Comparison of ENCODE assay signal across 8 cellular contexts in the genomic region with DNA sequence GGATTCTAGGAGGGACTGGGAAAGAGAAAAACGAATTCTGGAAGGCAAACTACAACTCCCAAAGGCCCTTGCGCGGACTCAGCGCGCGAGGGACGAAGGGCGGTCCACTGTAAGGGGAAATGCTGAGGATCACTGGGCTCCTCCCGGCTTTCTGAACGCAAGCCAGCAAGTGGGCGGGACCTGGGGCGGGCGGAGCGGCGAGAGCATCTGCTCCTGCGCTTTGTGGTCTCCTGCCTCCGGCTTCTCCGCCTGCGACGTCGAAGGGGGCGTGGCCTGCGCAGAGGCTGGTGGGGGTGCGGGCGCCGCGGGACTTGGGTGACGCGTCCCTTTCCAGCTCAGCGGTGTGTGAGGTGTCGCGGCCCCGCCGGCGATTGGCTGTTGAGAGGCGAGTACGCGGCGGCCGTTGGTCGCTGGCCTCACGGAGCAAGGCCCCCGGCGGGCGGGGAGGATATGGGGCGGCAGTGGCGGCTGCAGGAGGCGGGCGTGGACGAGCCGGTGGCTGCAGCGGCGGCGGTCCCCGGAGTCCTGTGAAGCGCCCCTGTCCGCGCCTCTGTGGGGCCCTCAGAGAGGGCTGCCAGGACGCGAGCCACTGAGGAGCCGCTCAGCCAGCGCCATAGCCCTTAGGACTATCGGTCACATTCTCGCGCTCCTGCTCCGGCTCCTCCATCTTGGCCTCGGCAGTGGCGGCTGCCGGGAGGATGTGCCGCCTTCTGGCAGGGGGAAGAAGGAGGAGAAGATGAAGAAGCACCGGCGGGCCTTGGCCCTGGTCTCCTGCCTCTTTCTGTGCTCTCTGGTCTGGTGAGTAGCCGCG. TPM values are rescaled to one million over a fixed set of nuclear protein-coding genes. Genes with fewer than 3 reads are reported as not detected.
A peak's percentile ranks its signal among the peaks of the same experiment; 100 is the strongest.
DNase-seq lines count a peak whose midpoint lies in the region; ATAC-seq, FAIRE-seq and TF ChIP-seq lines count a peak whose summit lies in the region.

A gene with protein sequence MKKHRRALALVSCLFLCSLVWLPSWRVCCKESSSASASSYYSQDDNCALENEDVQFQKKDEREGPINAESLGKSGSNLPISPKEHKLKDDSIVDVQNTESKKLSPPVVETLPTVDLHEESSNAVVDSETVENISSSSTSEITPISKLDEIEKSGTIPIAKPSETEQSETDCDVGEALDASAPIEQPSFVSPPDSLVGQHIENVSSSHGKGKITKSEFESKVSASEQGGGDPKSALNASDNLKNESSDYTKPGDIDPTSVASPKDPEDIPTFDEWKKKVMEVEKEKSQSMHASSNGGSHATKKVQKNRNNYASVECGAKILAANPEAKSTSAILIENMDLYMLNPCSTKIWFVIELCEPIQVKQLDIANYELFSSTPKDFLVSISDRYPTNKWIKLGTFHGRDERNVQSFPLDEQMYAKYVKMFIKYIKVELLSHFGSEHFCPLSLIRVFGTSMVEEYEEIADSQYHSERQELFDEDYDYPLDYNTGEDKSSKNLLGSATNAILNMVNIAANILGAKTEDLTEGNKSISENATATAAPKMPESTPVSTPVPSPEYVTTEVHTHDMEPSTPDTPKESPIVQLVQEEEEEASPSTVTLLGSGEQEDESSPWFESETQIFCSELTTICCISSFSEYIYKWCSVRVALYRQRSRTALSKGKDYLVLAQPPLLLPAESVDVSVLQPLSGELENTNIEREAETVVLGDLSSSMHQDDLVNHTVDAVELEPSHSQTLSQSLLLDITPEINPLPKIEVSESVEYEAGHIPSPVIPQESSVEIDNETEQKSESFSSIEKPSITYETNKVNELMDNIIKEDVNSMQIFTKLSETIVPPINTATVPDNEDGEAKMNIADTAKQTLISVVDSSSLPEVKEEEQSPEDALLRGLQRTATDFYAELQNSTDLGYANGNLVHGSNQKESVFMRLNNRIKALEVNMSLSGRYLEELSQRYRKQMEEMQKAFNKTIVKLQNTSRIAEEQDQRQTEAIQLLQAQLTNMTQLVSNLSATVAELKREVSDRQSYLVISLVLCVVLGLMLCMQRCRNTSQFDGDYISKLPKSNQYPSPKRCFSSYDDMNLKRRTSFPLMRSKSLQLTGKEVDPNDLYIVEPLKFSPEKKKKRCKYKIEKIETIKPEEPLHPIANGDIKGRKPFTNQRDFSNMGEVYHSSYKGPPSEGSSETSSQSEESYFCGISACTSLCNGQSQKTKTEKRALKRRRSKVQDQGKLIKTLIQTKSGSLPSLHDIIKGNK (N-terminal part only) (plus strand): TSS at position 451 of the 811 bp plus-strand sequence. CDS start 286 bp downstream, at position 737.

- DNase-seq in ACHN (peak; percentile 99), NCI-H2227 (lab: John Stamatoyannopoulos, UW; ENCODE audit: unreplicated experiment) (peak; percentile 99), WERI-Rb-1 (peak; percentile 100), mammary epithelial cell (peak; percentile 100), small intestine (peak; percentile 99)

- peak; percentile 82 for ATAC-seq in GM18873 (IDR thresholded peaks at IDR 0.05; ENCODE audit: low FRiP score, unreplicated experiment)
- peak; percentile 89 for ATAC-seq in HG03139 (IDR thresholded peaks at IDR 0.05; ENCODE audit: unreplicated experiment)

- H3K27ac ChIP-seq in WERI-Rb-1 (peak within 1 kb of the TSS; percentile 98), mammary epithelial cell (ENCODE audit: insufficient read depth, low read depth, low read length) (peak within 1 kb of the TSS; percentile 90), iPS-20b (ENCODE audit: low read length) (peak within 1 kb of the TSS; percentile 73), small intestine (ENCODE audit: low read depth in 1 of 2, low read length in 1 of 2) (peak within 1 kb of the TSS; percentile 100)

- no peaks in the 10 kb centered on the region for H4K20me1 ChIP-seq in mammary epithelial cell (ENCODE audit: insufficient read depth, low read length)

- WGBS in mammary epithelial cell (ENCODE audit: low coverage, missing lambda C conversion rate), result 2% methylated on average over 13 of the region's 74 CpGs
- WGBS in small intestine, 3 donors, result 0% methylated on average over 64 to 74 of the region's 74 CpGs

- H3K27me3 ChIP-seq in WERI-Rb-1 (ENCODE audit: insufficient read depth, low read depth, severe bottlenecking), result peaks cover 32% of the 10 kb centered on the region
- H3K27me3 ChIP-seq in mammary epithelial cell (ENCODE audit: insufficient read depth, low read length), result no peaks in the 10 kb centered on the region
- no peaks in the 10 kb centered on the region for H3K27me3 ChIP-seq in iPS-20b (ENCODE audit: insufficient read depth, low read length)
- no peaks in the 10 kb centered on the region for H3K27me3 ChIP-seq in small intestine (ENCODE audit: control insufficient read depth in 2 of 2, insufficient read depth in 2 of 2, low read length in 2 of 2)

- H3K79me2 ChIP-seq in mammary epithelial cell (ENCODE audit: insufficient read depth, low read length), result peaks cover 48% of the 10 kb centered on the region

- no TSS peak for BruUV-seq in mammary epithelial cell (replicated peaks; lab: Mats Ljungman, UMichigan)

- peak within 1 kb of the TSS; percentile 91 for H3K4me2 ChIP-seq in mammary epithelial cell (ENCODE audit: insufficient read depth, low read depth, low read length)

- H3K4me1 ChIP-seq in mammary epithelial cell (ENCODE audit: insufficient read depth, low read length) (peaks cover 20% of the 10 kb centered on the region), iPS-20b (ENCODE audit: insufficient read depth, low read length) (peaks cover 33% of the 10 kb centered on the region), small intestine (ENCODE audit: control insufficient read depth in 2 of 2, insufficient read depth in 1 of 2, low read depth in 1 of 2, low read length in 1 of 2) (peaks cover 2% of the 10 kb centered on the region in 2 donors)

- H3K9ac ChIP-seq in mammary epithelial cell (ENCODE audit: insufficient read depth, low read length), result peak within 1 kb of the TSS; percentile 98
- H3K9ac ChIP-seq in iPS-20b (ENCODE audit: low read depth, low read length), result peak within 1 kb of the TSS; percentile 97

- H3K4me3 ChIP-seq in WERI-Rb-1 (ENCODE audit: low read depth, low read length), result peak within 1 kb of the TSS; percentile 91
- H3K4me3 ChIP-seq in mammary epithelial cell (replicated peaks in 1 of 3; ENCODE audit: insufficient read depth in 1 of 3, low read depth in 2 of 3, low read length in 3 of 3), result peak within 1 kb of the TSS; percentile 94 to 97 (median 95)
- H3K4me3 ChIP-seq in iPS-20b (ENCODE audit: low read length), result peak within 1 kb of the TSS; percentile 99
- peak within 1 kb of the TSS; percentile 96 to 99 for H3K4me3 ChIP-seq in small intestine (ENCODE audit: low read depth in 1 of 2, low read length in 2 of 2)

- H3K9me3 ChIP-seq in WERI-Rb-1 (ENCODE audit: severe bottlenecking) (no peaks in the 10 kb centered on the region), mammary epithelial cell (replicated peaks; ENCODE audit: insufficient read depth, low read length) (no peaks in the 10 kb centered on the region), iPS-20b (ENCODE audit: insufficient read depth, low read depth, low read length) (no peaks in the 10 kb centered on the region), small intestine (ENCODE audit: control insufficient read depth, low read depth) (no peaks in the 10 kb centered on the region)

- no peak for FAIRE-seq in small intestine (lab: Jason Lieb, UNC)

- in situ Hi-C loops in ACHN (cut with HindIII; ENCODE audit: low pct_ligation_motif_present, low pct_unique_long_range_greater_than_20kb, low sequenced_read_pairs), result no loop called here
- in situ Hi-C loops in mammary epithelial cell (cut with MboI; ENCODE audit: low sequenced_read_pairs in 2 of 2), result no loop called here

- intact Hi-C loops in mammary epithelial cell (cut with micrococcal nuclease), result loop anchor here (1.0 to 2.0 kb wide), 4 partner anchors 50 to 186 kb away; no protein-coding TSS in a partner anchor

- CTCF ChIA-PET in mammary epithelial cell (lab: Charles Lee; ENCODE audit: low non-redundant PET), result interaction anchor here (0.6 kb wide), 1 partner anchor 133 kb away, joined by 3 read pairs; no protein-coding TSS in a partner anchor

- TF ChIP-seq CTCF in WERI-Rb-1 (IDR thresholded peaks at IDR 0.05; ENCODE audit: low read depth, low read length), result no peak
- peak in 1 of 2 donors; percentile 28 for TF ChIP-seq CTCF in mammary epithelial cell (conservative IDR thresholded peaks at IDR 0.05 in 1 of 2, IDR thresholded peaks at IDR 0.05 in 1 of 2; ENCODE audit: extremely low read depth in 1 of 2, insufficient read depth in 1 of 2, low read depth in 1 of 2, low read length in 2 of 2)

- dilution Hi-C loops in mammary epithelial cell (cut with HindIII; ENCODE audit: low sequenced_read_pairs), result no loop called here

- H3K36me3 ChIP-seq in WERI-Rb-1, result peaks cover 6% of the 10 kb centered on the region
- H3K36me3 ChIP-seq in mammary epithelial cell (ENCODE audit: insufficient read depth, low read length), result no peaks in the 10 kb centered on the region
- no peaks in the 10 kb centered on the region for H3K36me3 ChIP-seq in iPS-20b (ENCODE audit: insufficient read depth, low read depth, low read length)
- no peaks in the 10 kb centered on the region for H3K36me3 ChIP-seq in small intestine (ENCODE audit: control insufficient read depth in 2 of 2, insufficient read depth in 2 of 2, low read length in 2 of 2)

- peak within 1 kb of the TSS; percentile 95 for H2AFZ ChIP-seq in mammary epithelial cell (ENCODE audit: low read depth, low read length)

RNA-seq across cellular contexts. Expression of the gene that starts here (rescaled TPM):
- total RNA-seq in mammary epithelial cell, result 10 to 100 TPM; 31.9 to 36.2 TPM
- polyA plus RNA-seq in mammary epithelial cell (8.8 TPM), small intestine (10 to 100 TPM; 11.4 to 13.0 (median 12.0) TPM)
- 11.5 TPM for polyA minus RNA-seq in mammary epithelial cell

Comparison
In these comparisons a context has a peak if more than half of its experiments do, and no peak if none do; other contexts are left out.
1. Peak in every context shown above with its lines: DNase-seq, ATAC-seq, H3K4me3 ChIP-seq and H3K27ac ChIP-seq.